19 cellular contexts compared by ENCODE assay signal in genomic region chr2:1800306-1800705, GRCh38. TPM values are rescaled to one million over a fixed set of nuclear protein-coding genes. Genes with fewer than 3 reads are reported as not detected.
A peak's percentile ranks its signal among the peaks of the same experiment; 100 is the strongest.
DNase-seq lines count a peak whose midpoint lies in the region; ATAC-seq, FAIRE-seq and TF ChIP-seq lines count a peak whose summit lies in the region.
"Had no signal": no experiment of that assay in that cellular context is flagged by ENCODE, and none has a peak within 500 bp of the region (broad histone marks: within the 10 kb centered on the region; RNA-seq: fewer than 3 reads in every experiment).

No MANE protein-coding gene starts in this region.

- no peak for FAIRE-seq in kidney (lab: Jason Lieb, UNC)
- FAIRE-seq: G401.6, GM12891, GM19239, H1 had no signal

- H3K36me3 ChIP-seq in BLaER1 (peaks cover 20% of the 10 kb centered on the region), KOPT-K1 (ENCODE audit: insufficient read depth, low read length) (peaks cover 25% of the 10 kb centered on the region), kidney (ENCODE audit: control insufficient read depth in 1 of 2, insufficient read depth in 2 of 2, low read length in 2 of 2) (no peaks in the 10 kb centered on the region), sigmoid colon (no peaks in the 10 kb centered on the region), body of pancreas (replicated peaks in 1 of 2; ENCODE audit: insufficient read depth in 1 of 2, low read depth in 2 of 2) (no peaks in the 10 kb centered on the region), suprapubic skin (no peaks in the 10 kb centered on the region)
- H3K36me3 ChIP-seq: HAP-1 had no signal

- intact Hi-C loops in kidney (cut with DNase I) (no loop called here), sigmoid colon (cut with DNase I) (no loop called here), body of pancreas (cut with DNase I) (no loop called here)

- TF ChIP-seq CTCF in kidney (IDR thresholded peaks at IDR 0.05; ENCODE audit: borderline replicate concordance, extremely low read depth, insufficient read depth): no peak
- TF ChIP-seq CTCF in sigmoid colon (IDR thresholded peaks at IDR 0.05): no peak
- TF ChIP-seq CTCF in body of pancreas (IDR thresholded peaks at IDR 0.05): no peak
- TF ChIP-seq CTCF in suprapubic skin (IDR thresholded peaks at IDR 0.05): no peak

- no peaks in the 10 kb centered on the region for H3K9me3 ChIP-seq in BLaER1
- no peaks in the 10 kb centered on the region for H3K9me3 ChIP-seq in KOPT-K1 (ENCODE audit: insufficient read depth, low read length, poor library complexity, severe bottlenecking)
- no peaks in the 10 kb centered on the region for H3K9me3 ChIP-seq in kidney (ENCODE audit: control insufficient read depth in 1 of 2, low read length in 2 of 2)
- no peaks in the 10 kb centered on the region for H3K9me3 ChIP-seq in sigmoid colon
- no peaks in the 10 kb centered on the region for H3K9me3 ChIP-seq in body of pancreas
- no peaks in the 10 kb centered on the region for H3K9me3 ChIP-seq in suprapubic skin
- H3K9me3 ChIP-seq: HAP-1 had no signal

- no peaks in the 10 kb centered on the region for H3K27me3 ChIP-seq in BLaER1
- no peaks in the 10 kb centered on the region for H3K27me3 ChIP-seq in sigmoid colon
- no peaks in the 10 kb centered on the region for H3K27me3 ChIP-seq in body of pancreas
- H3K27me3 ChIP-seq in suprapubic skin: peaks cover 9% of the 10 kb centered on the region

- TF ChIP-seq POLR2A in sigmoid colon (IDR thresholded peaks at IDR 0.05) (no peak), body of pancreas (IDR thresholded peaks at IDR 0.05) (no peak), suprapubic skin (IDR thresholded peaks at IDR 0.05) (no peak)

- DNase-seq in kidney (peak; percentile 46), sigmoid colon (peak; percentile 36), body of pancreas (no peak), suprapubic skin (ENCODE audit: low spot score in 2 of 2) (no peak), NAMALWA (ENCODE audit: low spot score) (no peak)
- DNase-seq: 8988T; C1 segment of cervical spinal cord; CD4-positive, CD25-positive, alpha-beta regulatory T cell; COR-L47; DMS 273 treated with DMSO at 0.1 percent for 48 hours; DMS53 had no signal

- TF ChIP-seq EP300 in sigmoid colon (IDR thresholded peaks at IDR 0.05): no peak
- no peak for TF ChIP-seq EP300 in suprapubic skin (IDR thresholded peaks at IDR 0.05)

- peak overlapping the region; percentile 90 for H3K9ac ChIP-seq in BLaER1
- H3K9ac ChIP-seq in kidney (ENCODE audit: low read length in 2 of 2): no peak overlapping the region

- H3K4me3 ChIP-seq in BLaER1: peak overlapping the region; percentile 72
- H3K4me3 ChIP-seq in kidney (ENCODE audit: low read length in 2 of 2): no peak overlapping the region
- no peak overlapping the region for H3K4me3 ChIP-seq in sigmoid colon
- no peak overlapping the region for H3K4me3 ChIP-seq in body of pancreas
- no peak overlapping the region for H3K4me3 ChIP-seq in suprapubic skin
- H3K4me3 ChIP-seq: HAP-1 had no signal

- H4K20me1 ChIP-seq in BLaER1: no peaks in the 10 kb centered on the region

- H3K27ac ChIP-seq in BLaER1 (peak overlapping the region; percentile 98), KOPT-K1 (ENCODE audit: low read depth, low read length, poor library complexity, severe bottlenecking) (peak overlapping the region; percentile 98), kidney (ENCODE audit: low read depth in 2 of 2, low read length in 2 of 2) (no peak overlapping the region), sigmoid colon (peak overlapping the region in 1 of 4 donors; percentile 8), body of pancreas (no peak overlapping the region), suprapubic skin (no peak overlapping the region)
- H3K27ac ChIP-seq: HL-60 had no signal

- H3K4me2 ChIP-seq in BLaER1: peak overlapping the region; percentile 96

- H3K4me1 ChIP-seq in BLaER1 (peaks cover 83% of the 10 kb centered on the region), kidney (ENCODE audit: control insufficient read depth in 1 of 2, insufficient read depth in 1 of 2, low read depth in 1 of 2, low read length in 2 of 2) (peaks cover 0 to 3% of the 10 kb centered on the region in 2 donors), sigmoid colon (peaks cover 0 to 39% (median 22%) of the 10 kb centered on the region in 4 donors), body of pancreas (no peaks in the 10 kb centered on the region), suprapubic skin (no peaks in the 10 kb centered on the region)
- H3K4me1 ChIP-seq: HAP-1 had no signal

- ATAC-seq in body of pancreas: no peak

- 94 to 95% methylated on average over 6 of the region's 6 CpGs for WGBS in sigmoid colon, 2 donors
- WGBS in body of pancreas, 2 donors: 78 to 84% methylated on average over 5 to 6 of the region's 6 CpGs
- WGBS in suprapubic skin: 90% methylated on average over 5 of the region's 6 CpGs

RNA-seq across cellular contexts. Expression of gene PXDN, which starts 56.0 kb away (rescaled TPM):
- 42.3 TPM for total RNA-seq in kidney
- 4.7 TPM for polyA plus RNA-seq in kidney (ENCODE audit: insufficient read depth, low read depth, low replicate concordance)
- 100 to 1,000 TPM in 1 of 4 donors, 10 to 100 TPM in 3; 34.4 to 126 (median 48.3) TPM for total RNA-seq in sigmoid colon
- polyA plus RNA-seq in sigmoid colon: 10 to 100 TPM in 1 of 3 donors, 1 to 10 TPM in 2; 1.2 to 13.6 (median 1.8) TPM
- total RNA-seq in body of pancreas: 10 to 100 TPM in 1 of 2 donors, 1 to 10 TPM in 1; 7.0 to 41.9 TPM
- 1 to 10 TPM; 7.0 to 9.5 (median 9.4) TPM for total RNA-seq in suprapubic skin
- polyA plus RNA-seq: CD4-positive, CD25-positive, alpha-beta regulatory T cell had no signal

Comparison
In these comparisons a context has a peak if more than half of its experiments do, and no peak if none do; other contexts are left out.
1. H3K27ac ChIP-seq: peak in BLaER1 (single experiment) and KOPT-K1 (single experiment); none in kidney (0 of 2), body of pancreas (0 of 4) and suprapubic skin (single experiment).
2. DNase-seq: peak in kidney (single experiment) and sigmoid colon (single experiment); none in body of pancreas (0 of 4), suprapubic skin (0 of 2) and NAMALWA (single experiment).